In the genomic region with DNA sequence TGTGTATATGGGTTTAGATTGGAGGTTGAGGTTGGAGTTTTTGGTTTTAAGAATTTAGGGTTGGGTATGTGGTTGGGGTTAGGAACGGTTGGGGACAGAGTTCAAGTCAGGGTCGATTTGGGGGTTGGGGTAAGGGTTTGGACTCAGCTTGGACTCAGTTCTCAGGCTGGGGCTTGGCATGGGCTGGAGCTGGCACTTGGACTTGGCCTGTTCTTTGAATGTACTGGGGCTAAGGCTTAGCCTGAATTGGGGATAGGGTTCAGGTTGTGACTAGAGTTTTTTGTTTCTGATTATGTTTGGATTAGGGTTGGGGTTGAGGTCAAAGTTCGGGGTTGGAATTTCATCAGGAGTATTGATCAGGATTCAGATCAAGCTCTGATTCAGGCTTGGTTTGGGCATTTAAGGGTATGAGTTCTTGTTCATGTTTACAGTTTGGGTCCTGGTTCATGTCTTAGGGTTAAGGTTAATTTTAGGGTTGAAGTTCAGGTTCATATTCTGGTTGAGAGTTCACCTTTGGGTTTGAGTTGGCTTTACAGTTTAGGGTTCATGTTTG, we compare ENCODE assay signal across 27 cellular contexts. TPM values are rescaled to one million over a fixed set of nuclear protein-coding genes. Genes with fewer than 3 reads are reported as not detected.
DNase-seq lines count a peak whose midpoint lies in the region; ATAC-seq, FAIRE-seq and TF ChIP-seq lines count a peak whose summit lies in the region.
"Had no signal": no experiment of that assay in that cellular context is flagged by ENCODE, and none has a peak within 500 bp of the region (broad histone marks: within the 10 kb centered on the region; RNA-seq: fewer than 3 reads in every experiment).

No MANE protein-coding gene starts in this region.

- H3K9me3 ChIP-seq in astrocyte (ENCODE audit: insufficient read depth, low read depth, low read length): peaks cover 3% of the 10 kb centered on the region
- H3K9me3 ChIP-seq in osteoblast (ENCODE audit: low read depth, low read length): no peaks in the 10 kb centered on the region
- H3K9me3 ChIP-seq in esophagus squamous epithelium: no peaks in the 10 kb centered on the region
- H3K9me3 ChIP-seq: BE2C, BLaER1 had no signal

- no peak overlapping the region for H3K4me3 ChIP-seq in astrocyte (ENCODE audit: insufficient read depth, low read depth, low read length)
- H3K4me3 ChIP-seq in osteoblast (ENCODE audit: insufficient read depth, low read length): no peak overlapping the region
- no peak overlapping the region for H3K4me3 ChIP-seq in esophagus squamous epithelium
- H3K4me3 ChIP-seq: BLaER1, GM12878 had no signal

- H3K36me3 Mint-ChIP-seq in astrocyte (ENCODE audit: low read depth, unreplicated experiment): no peaks in the 10 kb centered on the region

- H3K27me3 ChIP-seq in astrocyte (ENCODE audit: insufficient read depth, low read length): no peaks in the 10 kb centered on the region
- H3K27me3 ChIP-seq in osteoblast (ENCODE audit: insufficient read depth, low read length): no peaks in the 10 kb centered on the region
- no peaks in the 10 kb centered on the region for H3K27me3 ChIP-seq in esophagus squamous epithelium
- H3K27me3 ChIP-seq: BE2C, BLaER1 had no signal

- H3K36me3 ChIP-seq in astrocyte (ENCODE audit: insufficient read depth, low read length) (no peaks in the 10 kb centered on the region), osteoblast (ENCODE audit: insufficient read depth, low read length) (no peaks in the 10 kb centered on the region), esophagus squamous epithelium (no peaks in the 10 kb centered on the region)
- H3K36me3 ChIP-seq: BE2C, BLaER1 had no signal

- H3K79me2 ChIP-seq in astrocyte (ENCODE audit: insufficient read depth, low read length) (no peaks in the 10 kb centered on the region), osteoblast (ENCODE audit: insufficient read depth, low read length) (no peaks in the 10 kb centered on the region)

- no peaks in the 10 kb centered on the region for H4K20me1 ChIP-seq in astrocyte (ENCODE audit: insufficient read depth, low read length)
- no peaks in the 10 kb centered on the region for H4K20me1 ChIP-seq in osteoblast (ENCODE audit: insufficient read depth, low read length)
- H4K20me1 ChIP-seq: BLaER1 had no signal

- H3K27ac ChIP-seq in astrocyte (ENCODE audit: low read depth, low read length) (no peak overlapping the region), osteoblast (ENCODE audit: low read depth, low read length) (no peak overlapping the region), esophagus squamous epithelium (no peak overlapping the region)
- H3K27ac ChIP-seq: BLaER1 had no signal

- no peaks in the 10 kb centered on the region for H3K27me3 Mint-ChIP-seq in astrocyte (ENCODE audit: low read depth, unreplicated experiment)
- H3K27me3 Mint-ChIP-seq: CD4-positive, alpha-beta memory T cell; CD4-positive, CD25-positive, alpha-beta regulatory T cell; CD8-positive, alpha-beta memory T cell had no signal

- peak; percentile 34 for FAIRE-seq in astrocyte (lab: Jason Lieb, UNC)
- FAIRE-seq: A204.1, GM12878, GM12892 had no signal

- H3K4me2 ChIP-seq in astrocyte (ENCODE audit: low read length) (no peak overlapping the region), osteoblast (ENCODE audit: insufficient read depth, low read length) (no peak overlapping the region)
- H3K4me2 ChIP-seq: BLaER1 had no signal

- H3K9me3 Mint-ChIP-seq in astrocyte (ENCODE audit: unreplicated experiment): no peaks in the 10 kb centered on the region
- H3K9me3 Mint-ChIP-seq: CD4-positive, alpha-beta memory T cell; CD8-positive, alpha-beta memory T cell had no signal

- TF ChIP-seq CTCF in astrocyte (IDR thresholded peaks at IDR 0.05; ENCODE audit: insufficient read depth, low read depth, low read length): no peak
- no peak for TF ChIP-seq CTCF in osteoblast (IDR thresholded peaks at IDR 0.05; ENCODE audit: extremely low read depth, low read depth, low read length)
- no peak for TF ChIP-seq CTCF in esophagus squamous epithelium (IDR thresholded peaks at IDR 0.05)

- ATAC-seq in left lobe of liver (peak; percentile 82), sciatic nerve (no peak)
- ATAC-seq: GM12878 had no signal

- H3K4me3 Mint-ChIP-seq in astrocyte (ENCODE audit: unreplicated experiment): no peak overlapping the region
- H3K4me3 Mint-ChIP-seq: CD14-positive monocyte; CD4-positive, alpha-beta memory T cell; CD4-positive, CD25-positive, alpha-beta regulatory T cell; CD8-positive, alpha-beta memory T cell had no signal

- H2AFZ ChIP-seq in astrocyte (ENCODE audit: low read depth, low read length) (no peak overlapping the region), osteoblast (ENCODE audit: low read length) (no peak overlapping the region)

- DNase-seq in astrocyte (ENCODE audit: low read depth) (no peak), left lobe of liver (ENCODE audit: low spot score) (peak; percentile 69), osteoblast (ENCODE audit: insufficient read length, low spot score, missing footprints) (peak; percentile 26), esophagus squamous epithelium (lab: John Stamatoyannopoulos, UW) (no peak), sciatic nerve (ENCODE audit: low spot score) (no peak)
- DNase-seq: 8988T; ACHN; BE2C; C1 segment of cervical spinal cord; CD4-positive, alpha-beta memory T cell; CD4-positive, CD25-positive, alpha-beta regulatory T cell; CD8-positive, alpha-beta memory T cell; COR-L47; DMS 273 treated with DMSO at 0.1 percent for 48 hours; DMS153; DMS53; DMS79; DND-41; EL; GDM1 had no signal

- 66 to 74% methylated on average over 2 to 3 of the region's 3 CpGs for WGBS in esophagus squamous epithelium, 2 donors

- no peak overlapping the region for H3K9ac ChIP-seq in astrocyte (ENCODE audit: low read length)
- H3K9ac ChIP-seq: BLaER1 had no signal

- TF ChIP-seq POLR2A in esophagus squamous epithelium (IDR thresholded peaks at IDR 0.05): no peak

- intact Hi-C loops in esophagus squamous epithelium (cut with DNase I) (no loop called here), sciatic nerve (cut with DNase I) (no loop called here)

- no peaks in the 10 kb centered on the region for H3K4me1 Mint-ChIP-seq in astrocyte (ENCODE audit: low read depth, unreplicated experiment)
- H3K4me1 Mint-ChIP-seq: CD14-positive monocyte; CD4-positive, CD25-positive, alpha-beta regulatory T cell; CD8-positive, alpha-beta memory T cell had no signal

- no peaks in the 10 kb centered on the region for H3K4me1 ChIP-seq in astrocyte (ENCODE audit: insufficient read depth, low read length)
- H3K4me1 ChIP-seq in osteoblast (ENCODE audit: insufficient read depth, low read length): no peaks in the 10 kb centered on the region
- no peaks in the 10 kb centered on the region for H3K4me1 ChIP-seq in esophagus squamous epithelium
- H3K4me1 ChIP-seq: BE2C, BLaER1 had no signal

- no peak overlapping the region for H3K27ac Mint-ChIP-seq in astrocyte (ENCODE audit: unreplicated experiment)
- H3K27ac Mint-ChIP-seq: CD14-positive monocyte; CD4-positive, alpha-beta memory T cell; CD4-positive, CD25-positive, alpha-beta regulatory T cell; CD8-positive, alpha-beta memory T cell had no signal

RNA-seq across cellular contexts. Expression of gene IL9R, which starts 46.2 kb away (rescaled TPM):
- total RNA-seq in astrocyte (0.14 TPM in 1 of 2 replicates, not detected in the other), left lobe of liver (not detected), osteoblast (not detected in 2 replicates), esophagus squamous epithelium (1 to 10 TPM in 1 of 4 donors, under 1 TPM in 1, not detected in 2; 0.57 to 1.4 TPM), sciatic nerve (not detected)
- total RNA-seq: Daoy, G401 had no signal

Comparison
In these comparisons a context has a peak if more than half of its experiments do, and no peak if none do; other contexts are left out.
1. DNase-seq: peak in left lobe of liver (single experiment) and osteoblast (single experiment); none in astrocyte (single experiment), esophagus squamous epithelium (single experiment) and sciatic nerve (single experiment).